In genomic region chr9:90880066-90880465, GRCh38 we compare ENCODE assay signal across 25 cellular contexts.
DNase-seq lines count a peak whose midpoint lies in the region; ATAC-seq and TF ChIP-seq lines count a peak whose summit lies in the region.
"Had no signal": no experiment of that assay in that cellular context is flagged by ENCODE, and none has a peak within 500 bp of the region (broad histone marks: within the 10 kb centered on the region; RNA-seq: fewer than 3 reads in every experiment).

No MANE protein-coding gene starts in this region.

- peak overlapping the region; percentile 51; the same call in 1 of the 2 replicates for H3K9ac ChIP-seq in MM.1S (ENCODE audit: low read length)
- H3K9ac ChIP-seq: GM23248 had no signal

- no peaks in the 10 kb centered on the region for H3K9me2 ChIP-seq in MM.1S (replicated peaks; ENCODE audit: insufficient read depth, low read length)

- no peaks in the 10 kb centered on the region for H4K20me1 ChIP-seq in MM.1S (ENCODE audit: insufficient read depth, low read length)

- DNase-seq in CD14-positive monocyte (ENCODE audit: low spot score) = no peak
- DNase-seq in MM.1S = no peak
- DNase-seq in memory B cell (ENCODE audit: low spot score in 2 of 2) = no peak
- peak; percentile 37 for DNase-seq in ureter (ENCODE audit: low spot score)
- DNase-seq in dermis blood vessel endothelial cell = no peak
- no peak for DNase-seq in NCI-H1417 treated with DMSO at 0.1 percent for 48 hours (lab: John Stamatoyannopoulos, UW)
- DNase-seq: C1 segment of cervical spinal cord; Calu3; CD8-positive, alpha-beta memory T cell; DMS153; EL; GM23248; H9; HFFc6; NCI-H1105; NCI-H2081; NCI-H2171; NCI-H345; NCI-H524; NCI-H82; OCI-M1 had no signal

- no peaks in the 10 kb centered on the region for H3K27me3 ChIP-seq in MM.1S (replicated peaks; ENCODE audit: insufficient read depth, low read length)
- H3K27me3 ChIP-seq: SJSA1 had no signal

- peak overlapping the region; percentile 46; the same call in 1 of the 2 replicates for H3K4me2 ChIP-seq in MM.1S (ENCODE audit: low read depth, low read length)

- H3K27ac Mint-ChIP-seq in CD14-positive monocyte (peak overlapping the region in 5 of 7 donors; percentile 33 to 81 (median 74)), memory B cell (peak overlapping the region; percentile 95)
- H3K27ac Mint-ChIP-seq: CD8-positive, alpha-beta memory T cell; H9; HFFc6 had no signal

- ATAC-seq in memory B cell (ENCODE audit: low read depth) = no peak
- ATAC-seq in GM19463 (IDR thresholded peaks at IDR 0.05; ENCODE audit: unreplicated experiment) = no peak
- ATAC-seq: K562, Right ventricle myocardium inferior had no signal

- H3K4me3 ChIP-seq in MM.1S (ENCODE audit: low read length) = no peak overlapping the region
- H3K4me3 ChIP-seq: GM23248, K562, SJSA1 had no signal

- peaks cover 0 to 6% (median 4%) of the 10 kb centered on the region in 7 donors for H3K9me3 Mint-ChIP-seq in CD14-positive monocyte
- no peaks in the 10 kb centered on the region for H3K9me3 Mint-ChIP-seq in memory B cell

- H3K27ac ChIP-seq in MM.1S (ENCODE audit: low read length) = peak overlapping the region; percentile 91
- H3K27ac ChIP-seq: GM23248, SJSA1 had no signal

- no peaks in the 10 kb centered on the region for H3K36me3 ChIP-seq in MM.1S (replicated peaks; ENCODE audit: insufficient read depth, low read length)
- H3K36me3 ChIP-seq: SJSA1 had no signal

- H3K36me3 Mint-ChIP-seq in CD14-positive monocyte (peaks cover 80 to 87% of the 10 kb centered on the region in 2 donors), memory B cell (peaks cover 55% of the 10 kb centered on the region)
- H3K36me3 Mint-ChIP-seq: CD8-positive, alpha-beta memory T cell had no signal

- TF ChIP-seq CTCF in CD14-positive monocyte (IDR thresholded peaks at IDR 0.05) (no peak), MM.1S (IDR thresholded peaks at IDR 0.05; ENCODE audit: low read length) (no peak)

- no peaks in the 10 kb centered on the region for H3K79me2 ChIP-seq in MM.1S (ENCODE audit: low read length)

- H2AFZ ChIP-seq in MM.1S (ENCODE audit: low read length) = no peak overlapping the region
- H2AFZ ChIP-seq: GM23248 had no signal

- intact Hi-C loops in CD14-positive monocyte (cut with micrococcal nuclease) = no loop called here

- peaks cover 25% of the 10 kb centered on the region for H3K4me1 ChIP-seq in MM.1S (ENCODE audit: low read length)
- H3K4me1 ChIP-seq: SJSA1 had no signal

- H3F3A ChIP-seq in MM.1S (ENCODE audit: insufficient read depth, low read length) = peaks cover 22% of the 10 kb centered on the region

- H3K4me1 Mint-ChIP-seq in CD14-positive monocyte (no peaks in the 10 kb centered on the region), memory B cell (peaks cover 31% of the 10 kb centered on the region)
- H3K4me1 Mint-ChIP-seq: CD8-positive, alpha-beta memory T cell; H9 had no signal

- H3K4me3 Mint-ChIP-seq in CD14-positive monocyte (no peak overlapping the region), memory B cell (peak overlapping the region; percentile 22)
- H3K4me3 Mint-ChIP-seq: CD8-positive, alpha-beta memory T cell; H9; HFFc6 had no signal

- H3K9me3 ChIP-seq in MM.1S (replicated peaks; ENCODE audit: insufficient read depth, low read length) = no peaks in the 10 kb centered on the region
- H3K9me3 ChIP-seq: SJSA1 had no signal

- H3K27me3 Mint-ChIP-seq in CD14-positive monocyte (ENCODE audit: low read depth in 3 of 3) = no peaks in the 10 kb centered on the region
- no peaks in the 10 kb centered on the region for H3K27me3 Mint-ChIP-seq in memory B cell
